In the genomic region with DNA sequence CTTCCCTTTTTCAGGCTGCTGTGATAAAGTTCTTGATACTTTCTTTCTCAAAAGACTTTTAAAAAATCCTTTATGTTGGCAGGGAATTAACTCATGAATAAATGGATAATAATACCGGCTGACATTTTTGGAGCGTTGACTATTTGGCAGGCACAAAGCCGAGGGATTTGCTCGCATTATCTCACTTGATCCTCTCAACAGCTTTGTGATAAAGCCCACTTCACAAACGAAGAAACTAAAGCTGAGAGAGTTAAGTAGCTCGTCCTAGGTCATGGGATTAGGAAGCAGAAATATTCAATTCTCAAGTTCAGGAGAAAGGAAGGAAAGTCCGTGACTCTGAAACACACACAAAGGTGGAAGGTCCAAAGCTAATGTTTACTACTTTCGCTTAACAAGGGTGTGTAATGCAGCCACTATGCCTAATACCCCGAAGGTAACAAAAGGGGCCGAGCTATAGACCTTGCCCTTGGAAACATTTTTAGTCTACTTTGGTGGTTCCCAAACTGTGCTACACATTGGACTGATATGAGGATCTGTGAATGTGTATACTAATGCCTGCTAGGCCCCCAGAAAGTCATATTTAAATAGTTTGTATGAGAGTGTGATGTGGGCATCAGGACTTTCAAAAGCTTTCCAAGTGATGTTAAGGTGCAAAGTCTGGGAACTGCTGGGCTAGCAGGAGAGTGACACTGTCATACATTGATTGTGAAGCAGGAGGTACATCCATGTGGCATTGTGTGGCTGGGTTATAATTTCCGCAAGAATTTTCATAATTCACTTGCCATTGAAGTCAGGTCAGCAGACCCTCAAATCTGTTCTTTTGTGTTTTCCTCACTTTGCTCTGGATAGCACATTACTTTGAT, we compare ENCODE assay signal across 18 cellular contexts.
"Had no signal": no experiment of that assay in that cellular context is flagged by ENCODE, and none has a peak within 500 bp of the region (broad histone marks: within the 10 kb centered on the region; RNA-seq: fewer than 3 reads in every experiment).

No MANE protein-coding gene starts in this region.

- H3K27me3 ChIP-seq: right atrium auricular region had no signal

- H3K4me3 ChIP-seq: lower lobe of right lung, right atrium auricular region, skin epidermis, stomach had no signal

- ATAC-seq: activated CD8-positive, alpha-beta T cell treated with anti-CD3 and anti-CD28 coated beads, Interleukin-2, amount 10 ng/mL, durations not matched to agents 7 days and 5 days; lower lobe of right lung had no signal

- FAIRE-seq: TTC549 had no signal

- H3K36me3 ChIP-seq: lower lobe of right lung, right atrium auricular region, stomach had no signal

- DNase-seq: activated CD4-positive, alpha-beta T cell treated with anti-CD3 and anti-CD28 coated beads, Interleukin-2, amount 10 ng/mL, durations not matched to agents 7 days and 5 days; activated CD8-positive, alpha-beta T cell treated with anti-CD3 and anti-CD28 coated beads, Interleukin-2, amount 10 ng/mL, durations not matched to agents 7 days and 5 days; activated naive CD4-positive, alpha-beta T cell treated with anti-CD3 and anti-CD28 coated beads for 36 hours; activated T-cell treated with anti-CD3 and anti-CD28 coated beads, Interleukin-2, amount 50 U/mL, for 24 hours; caudate nucleus; dorsolateral prefrontal cortex; foreskin fibroblast; glutamatergic neuron; hypothalamus; islet precursor cell; lower lobe of right lung; stimulated activated CD4-positive, alpha-beta T cell treated with anti-CD3 and anti-CD28 coated beads, Interleukin-15, amount 100 ng/mL, for 24 hours; stimulated activated CD4-positive, alpha-beta T cell treated with anti-CD3 and anti-CD28 coated beads, Interleukin-4, amount 100 ng/mL, for 1 hour; stomach had no signal

- H3K4me1 ChIP-seq: lower lobe of right lung, right atrium auricular region had no signal

- H3K27ac ChIP-seq: epithelial cell of prostate, lower lobe of right lung, right atrium auricular region, skin epidermis, stomach had no signal

- H3K9me3 ChIP-seq: lower lobe of right lung, right atrium auricular region, stomach had no signal
